22 cellular contexts compared by ENCODE assay signal in genomic region chr1:30044745-30045144, GRCh38.
A peak's percentile ranks its signal among the peaks of the same experiment; 100 is the strongest.
DNase-seq lines count a peak whose midpoint lies in the region; ATAC-seq and TF ChIP-seq lines count a peak whose summit lies in the region.
"Had no signal": no experiment of that assay in that cellular context is flagged by ENCODE, and none has a peak within 500 bp of the region (broad histone marks: within the 10 kb centered on the region; RNA-seq: fewer than 3 reads in every experiment).

No MANE protein-coding gene starts in this region.

- H3K36me3 ChIP-seq in right atrium auricular region (no peaks in the 10 kb centered on the region), mesendoderm (ENCODE audit: control insufficient read depth, insufficient read depth, low read length) (no peaks in the 10 kb centered on the region)

- H3K27ac Mint-ChIP-seq in osteocyte (ENCODE audit: unreplicated experiment): no peak overlapping the region
- H3K27ac Mint-ChIP-seq: CD4-positive, alpha-beta T cell; GM23338 had no signal

- H3K23ac ChIP-seq in mesendoderm (ENCODE audit: low read length): no peak overlapping the region

- no peak overlapping the region for H3K9ac ChIP-seq in mesendoderm (ENCODE audit: low read length)

- H3K27me3 ChIP-seq in right atrium auricular region (no peaks in the 10 kb centered on the region), mesendoderm (ENCODE audit: insufficient read depth, low read length, poor library complexity) (no peaks in the 10 kb centered on the region)

- DNase-seq in right atrium auricular region (ENCODE audit: low spot score) (peak; percentile 32), cardiac septum (ENCODE audit: low spot score) (no peak), mesendoderm (no peak), osteocyte (ENCODE audit: extremely low spot score, unreplicated experiment) (peak; percentile 57), COLO829 (ENCODE audit: low spot score) (no peak), SW 1271 (lab: John Stamatoyannopoulos, UW) (no peak)
- DNase-seq: CD4-positive, alpha-beta T cell; COR-L47; DMS53; Karpas-422; NCI-H1092; NCI-H1417 treated with DMSO at 0.1 percent for 48 hours; NCI-H1694 treated with DMSO at 0.1 percent for 48 hours; NCI-H2081; NCI-H2227 treated with DMSO at 0.1 percent for 48 hours; NCI-H526 treated with DMSO at 0.1 percent for 48 hours; SHP77 had no signal

- H3K9me3 ChIP-seq in right atrium auricular region: no peaks in the 10 kb centered on the region

- H3K36me3 Mint-ChIP-seq in osteocyte (ENCODE audit: unreplicated experiment): no peaks in the 10 kb centered on the region

- no peaks in the 10 kb centered on the region for H3K79me2 ChIP-seq in mesendoderm (ENCODE audit: control insufficient read depth, insufficient read depth, low read length)

- H2AK5ac ChIP-seq in mesendoderm (ENCODE audit: low read length): peak overlapping the region; percentile 78

- no peaks in the 10 kb centered on the region for H3K79me1 ChIP-seq in mesendoderm (ENCODE audit: low read length)

- H3K4me3 ChIP-seq in right atrium auricular region (no peak overlapping the region), mesendoderm (ENCODE audit: low read length) (no peak overlapping the region)
- H3K4me3 ChIP-seq: GM23338 had no signal

- H3K4me2 ChIP-seq in mesendoderm (ENCODE audit: low read length): no peak overlapping the region
- H3K4me2 ChIP-seq: GM23338 had no signal

- no peak overlapping the region for H3K56ac ChIP-seq in mesendoderm (ENCODE audit: low read length)

- H3K27ac ChIP-seq in right atrium auricular region (no peak overlapping the region), mesendoderm (ENCODE audit: low read depth, low read length) (no peak overlapping the region)
- H3K27ac ChIP-seq: RWPE1 had no signal

- no peak overlapping the region for H4K8ac ChIP-seq in mesendoderm (ENCODE audit: low read depth, low read length)

- H2BK5ac ChIP-seq in mesendoderm (ENCODE audit: low read length): no peak overlapping the region

- peaks cover 3% of the 10 kb centered on the region for H3K27me3 Mint-ChIP-seq in osteocyte (ENCODE audit: unreplicated experiment)

- H3K4me1 ChIP-seq in right atrium auricular region (no peaks in the 10 kb centered on the region), mesendoderm (ENCODE audit: control insufficient read depth, low read depth, low read length) (no peaks in the 10 kb centered on the region)

- intact Hi-C loops in cardiac septum (cut with DNase I): no loop called here

- no peak overlapping the region for H2BK15ac ChIP-seq in mesendoderm (replicated peaks; ENCODE audit: low read depth)

- no peak overlapping the region for H3K18ac ChIP-seq in mesendoderm (ENCODE audit: low read length)

- no peak overlapping the region for H4K5ac ChIP-seq in mesendoderm (ENCODE audit: low read length)

- ATAC-seq in GM18505 (IDR thresholded peaks at IDR 0.05; ENCODE audit: unreplicated experiment): no peak
- ATAC-seq: HepG2, Panc1 had no signal

- H3K4ac ChIP-seq in mesendoderm (ENCODE audit: low read depth, low read length): no peak overlapping the region

- TF ChIP-seq CTCF in right atrium auricular region (IDR thresholded peaks at IDR 0.05) (no peak), osteocyte (IDR thresholded peaks at IDR 0.05) (no peak)

- H3K9me3 Mint-ChIP-seq in osteocyte (ENCODE audit: unreplicated experiment): no peaks in the 10 kb centered on the region

- H3K4me1 Mint-ChIP-seq in osteocyte (ENCODE audit: unreplicated experiment): no peaks in the 10 kb centered on the region
- H3K4me1 Mint-ChIP-seq: GM23338 had no signal

- no peak overlapping the region for H3K4me3 Mint-ChIP-seq in osteocyte (ENCODE audit: unreplicated experiment)
- H3K4me3 Mint-ChIP-seq: CD4-positive, alpha-beta T cell; GM23338 had no signal

- no peak for TF ChIP-seq POLR2A in GM18505 (IDR thresholded peaks at IDR 0.05; ENCODE audit: borderline replicate concordance, extremely low read depth, insufficient read depth, insufficient read length)

- no CpG with 5 or more reads among the region's 1 CpG for WGBS in mesendoderm (ENCODE audit: extremely low coverage, insufficient coverage, low lambda C conversion rate)

- H2BK120ac ChIP-seq in mesendoderm (ENCODE audit: low read depth, low read length): no peak overlapping the region

Comparison
In these comparisons a context has a peak if more than half of its experiments do, and no peak if none do; other contexts are left out.
1. DNase-seq: peak in right atrium auricular region (single experiment) and osteocyte (single experiment); none in cardiac septum (single experiment), mesendoderm (single experiment), COLO829 (single experiment) and SW 1271 (0 of 2).